ENCODE assay signal across 29 cellular contexts in the genomic region with DNA sequence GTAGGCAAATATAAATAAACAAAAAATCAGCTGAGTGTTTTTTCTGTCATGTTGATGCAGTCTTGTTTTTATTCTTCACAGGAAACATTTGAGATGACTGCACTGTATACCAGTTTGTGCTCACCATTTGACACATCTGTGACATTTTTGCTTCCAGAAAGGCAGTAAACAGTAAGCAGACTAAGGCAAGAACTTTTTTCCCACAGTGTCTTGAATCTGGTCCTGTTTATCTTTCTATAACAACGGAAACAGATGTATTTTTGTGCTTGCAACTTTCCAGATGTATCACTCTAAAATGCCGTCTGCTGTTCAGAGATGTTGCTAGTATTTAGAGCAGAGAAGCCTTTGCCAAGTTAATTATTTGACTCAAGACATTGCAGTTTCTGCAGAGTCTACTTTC.
DNase-seq lines count a peak whose midpoint lies in the region; ATAC-seq and TF ChIP-seq lines count a peak whose summit lies in the region.
"Had no signal": no experiment of that assay in that cellular context is flagged by ENCODE, and none has a peak within 500 bp of the region (broad histone marks: within the 10 kb centered on the region; RNA-seq: fewer than 3 reads in every experiment).

No MANE protein-coding gene starts in this region.

- TF ChIP-seq CTCF in HFF-Myc (IDR thresholded peaks at IDR 0.05; ENCODE audit: low read depth, low read length, missing control alignments) (no peak), astrocyte of the spinal cord (IDR thresholded peaks at IDR 0.05; ENCODE audit: low read depth, low read length) (no peak), fibroblast of the aortic adventitia (IDR thresholded peaks at IDR 0.05; ENCODE audit: insufficient read depth, low read length) (no peak)

- H3K4me3 ChIP-seq in HFF-Myc (replicated peaks; ENCODE audit: low read depth, low read length), result no peak overlapping the region
- no peak overlapping the region for H3K4me3 ChIP-seq in astrocyte of the spinal cord (ENCODE audit: low read depth, low read length)
- no peak overlapping the region for H3K4me3 ChIP-seq in fibroblast of the aortic adventitia (ENCODE audit: low read depth, low read length)
- H3K4me3 ChIP-seq: BLaER1, gastroesophageal sphincter, Peyer's patch, SJCRH30, thoracic aorta had no signal

- no peak for ATAC-seq in GM21360 (IDR thresholded peaks at IDR 0.05; ENCODE audit: unreplicated experiment)
- ATAC-seq: activated CD8-positive, alpha-beta T cell treated with anti-CD3 and anti-CD28 coated beads, Interleukin-2, amount 10 ng/mL, durations not matched to agents 7 days and 5 days; HCT116 had no signal

- peak; percentile 2 for DNase-seq in AG08395 (ENCODE audit: low spot score)
- DNase-seq in HFF-Myc (ENCODE audit: extremely low read depth, low read depth), result peak; percentile 63
- peak; percentile 1 for DNase-seq in astrocyte of the spinal cord (ENCODE audit: low read depth, low spot score)
- peak; percentile 45 for DNase-seq in fibroblast of the aortic adventitia (ENCODE audit: low read depth)
- no peak for DNase-seq in stimulated activated naive CD4-positive, alpha-beta T cell (lab: John Stamatoyannopoulos, UW)
- no peak for DNase-seq in hepatic stellate cell (ENCODE audit: low spot score)
- DNase-seq in DMS 273 treated with DMSO at 0.1 percent for 48 hours (lab: John Stamatoyannopoulos, UW), result no peak
- DNase-seq: activated CD4-positive, alpha-beta T cell treated with anti-CD3 and anti-CD28 coated beads for 4 hours; activated CD8-positive, alpha-beta T cell treated with anti-CD3 and anti-CD28 coated beads, Interleukin-2, amount 10 ng/mL, durations not matched to agents 7 days and 5 days; activated naive CD4-positive, alpha-beta T cell treated with anti-CD3 and anti-CD28 coated beads, Interleukin-2, amount 10 ng/mL, durations not matched to agents 7 days and 5 days; amniotic stem cell; brain microvascular endothelial cell; DMS153; effector CD4-positive, alpha-beta T cell; hippocampal formation; IMR-90; mammary epithelial cell; NCI-H1417 treated with DMSO at 0.1 percent for 48 hours; NCI-H2029 treated with DMSO at 0.1 percent for 48 hours; NCI-H2227 treated with DMSO at 0.1 percent for 48 hours; NCI-H526 treated with DMSO at 0.1 percent for 48 hours; Peyer's patch; SJCRH30; WERI-Rb-1 had no signal

- in situ Hi-C loops in astrocyte of the spinal cord (cut with HindIII; ENCODE audit: low sequenced_read_pairs), result no loop called here

Comparison
In these comparisons a context has a peak if more than half of its experiments do, and no peak if none do; other contexts are left out.
1. DNase-seq: peak in AG08395 (single experiment), HFF-Myc (single experiment), astrocyte of the spinal cord (single experiment) and fibroblast of the aortic adventitia (single experiment); none in stimulated activated naive CD4-positive, alpha-beta T cell (0 of 6), hepatic stellate cell (single experiment) and DMS 273 treated with DMSO at 0.1 percent for 48 hours (single experiment).